In the genomic region with DNA sequence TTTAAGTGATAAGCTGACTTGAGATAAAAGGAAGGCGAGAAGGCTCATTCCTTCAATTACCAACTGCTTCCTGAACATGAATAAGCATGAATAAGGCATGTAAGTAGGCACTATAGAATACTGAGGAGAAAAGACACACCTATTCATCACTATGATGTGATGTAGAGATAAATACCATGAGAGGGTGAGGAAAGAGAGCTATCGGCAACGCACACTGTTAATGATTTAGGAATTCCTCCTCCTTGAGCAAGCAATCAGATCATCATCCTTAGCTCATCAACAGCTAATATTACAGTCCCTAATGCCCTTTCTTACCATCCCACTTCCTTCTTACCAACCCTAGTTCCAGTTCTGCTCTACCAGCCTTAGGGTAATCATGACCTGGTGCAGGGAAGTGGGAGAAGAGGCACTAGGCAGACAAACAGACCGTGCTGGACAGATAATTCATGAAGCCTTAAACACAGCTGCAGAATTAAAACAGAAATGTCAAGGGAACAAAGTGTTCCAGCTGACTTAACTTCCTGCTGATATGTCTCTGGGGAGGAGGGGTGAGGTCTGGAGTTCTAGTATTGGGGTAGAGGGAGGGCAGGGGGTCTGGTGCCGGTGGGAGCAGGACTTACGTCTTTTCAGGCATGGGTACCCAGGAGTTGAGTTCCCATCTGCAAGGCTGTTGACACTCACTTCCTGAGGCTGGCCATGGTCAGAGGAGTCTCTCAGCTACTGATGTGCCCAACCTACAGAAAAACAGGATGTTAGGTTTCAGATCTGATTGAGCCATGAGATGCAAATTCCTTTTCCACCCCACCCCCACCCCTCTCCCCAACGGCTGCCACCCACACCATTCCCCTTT, we compare ENCODE assay signal across 1 cellular context.
TF ChIP-seq lines count a peak whose summit lies in the region.

No MANE protein-coding gene starts in this region.

TF ChIP-seq in SK-N-SH treated with all-trans-retinoic acid at 6 μM for 48 hours, 23 proteins besides CTCF, POLR2A, EP300 and RAD21 (continued from another document):
- TF ChIP-seq, protein P1, sequence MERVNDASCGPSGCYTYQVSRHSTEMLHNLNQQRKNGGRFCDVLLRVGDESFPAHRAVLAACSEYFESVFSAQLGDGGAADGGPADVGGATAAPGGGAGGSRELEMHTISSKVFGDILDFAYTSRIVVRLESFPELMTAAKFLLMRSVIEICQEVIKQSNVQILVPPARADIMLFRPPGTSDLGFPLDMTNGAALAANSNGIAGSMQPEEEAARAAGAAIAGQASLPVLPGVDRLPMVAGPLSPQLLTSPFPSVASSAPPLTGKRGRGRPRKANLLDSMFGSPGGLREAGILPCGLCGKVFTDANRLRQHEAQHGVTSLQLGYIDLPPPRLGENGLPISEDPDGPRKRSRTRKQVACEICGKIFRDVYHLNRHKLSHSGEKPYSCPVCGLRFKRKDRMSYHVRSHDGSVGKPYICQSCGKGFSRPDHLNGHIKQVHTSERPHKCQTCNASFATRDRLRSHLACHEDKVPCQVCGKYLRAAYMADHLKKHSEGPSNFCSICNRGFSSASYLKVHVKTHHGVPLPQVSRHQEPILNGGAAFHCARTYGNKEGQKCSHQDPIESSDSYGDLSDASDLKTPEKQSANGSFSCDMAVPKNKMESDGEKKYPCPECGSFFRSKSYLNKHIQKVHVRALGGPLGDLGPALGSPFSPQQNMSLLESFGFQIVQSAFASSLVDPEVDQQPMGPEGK (CRISPR knock-in tag; IDR thresholded peaks at IDR 0.05; ENCODE audit: borderline replicate concordance) = no peak
- TF ChIP-seq CSDC2 (CRISPR knock-in tag; IDR thresholded peaks at IDR 0.05) (no peak), BACH2 (CRISPR knock-in tag; IDR thresholded peaks at IDR 0.05; ENCODE audit: borderline replicate concordance) (no peak), ZNF70 (CRISPR knock-in tag; IDR thresholded peaks at IDR 0.05) (no peak), ZNF8 (CRISPR knock-in tag; IDR thresholded peaks at IDR 0.05) (no peak), ZFP30 (CRISPR knock-in tag; IDR thresholded peaks at IDR 0.05) (no peak), ESRRG (CRISPR knock-in tag; IDR thresholded peaks at IDR 0.05) (no peak), SNAI2 (CRISPR knock-in tag; IDR thresholded peaks at IDR 0.05) (no peak)
- TF ChIP-seq, protein P2, sequence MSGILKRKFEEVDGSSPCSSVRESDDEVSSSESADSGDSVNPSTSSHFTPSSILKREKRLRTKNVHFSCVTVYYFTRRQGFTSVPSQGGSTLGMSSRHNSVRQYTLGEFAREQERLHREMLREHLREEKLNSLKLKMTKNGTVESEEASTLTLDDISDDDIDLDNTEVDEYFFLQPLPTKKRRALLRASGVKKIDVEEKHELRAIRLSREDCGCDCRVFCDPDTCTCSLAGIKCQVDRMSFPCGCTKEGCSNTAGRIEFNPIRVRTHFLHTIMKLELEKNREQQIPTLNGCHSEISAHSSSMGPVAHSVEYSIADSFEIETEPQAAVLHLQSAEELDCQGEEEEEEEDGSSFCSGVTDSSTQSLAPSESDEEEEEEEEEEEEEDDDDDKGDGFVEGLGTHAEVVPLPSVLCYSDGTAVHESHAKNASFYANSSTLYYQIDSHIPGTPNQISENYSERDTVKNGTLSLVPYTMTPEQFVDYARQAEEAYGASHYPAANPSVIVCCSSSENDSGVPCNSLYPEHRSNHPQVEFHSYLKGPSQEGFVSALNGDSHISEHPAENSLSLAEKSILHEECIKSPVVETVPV (CRISPR knock-in tag; IDR thresholded peaks at IDR 0.05) = no peak
- TF ChIP-seq, protein P3, sequence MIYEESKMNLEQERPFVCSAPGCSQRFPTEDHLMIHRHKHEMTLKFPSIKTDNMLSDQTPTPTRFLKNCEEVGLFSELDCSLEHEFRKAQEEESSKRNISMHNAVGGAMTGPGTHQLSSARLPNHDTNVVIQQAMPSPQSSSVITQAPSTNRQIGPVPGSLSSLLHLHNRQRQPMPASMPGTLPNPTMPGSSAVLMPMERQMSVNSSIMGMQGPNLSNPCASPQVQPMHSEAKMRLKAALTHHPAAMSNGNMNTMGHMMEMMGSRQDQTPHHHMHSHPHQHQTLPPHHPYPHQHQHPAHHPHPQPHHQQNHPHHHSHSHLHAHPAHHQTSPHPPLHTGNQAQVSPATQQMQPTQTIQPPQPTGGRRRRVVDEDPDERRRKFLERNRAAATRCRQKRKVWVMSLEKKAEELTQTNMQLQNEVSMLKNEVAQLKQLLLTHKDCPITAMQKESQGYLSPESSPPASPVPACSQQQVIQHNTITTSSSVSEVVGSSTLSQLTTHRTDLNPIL (CRISPR knock-in tag; IDR thresholded peaks at IDR 0.05; ENCODE audit: low read depth) = no peak
TF ChIP-seq in SK-N-SH treated with all-trans-retinoic acid at 6 μM for 48 hours: peak in this region for 0.
